17 cellular contexts compared by ENCODE assay signal in the genomic region with DNA sequence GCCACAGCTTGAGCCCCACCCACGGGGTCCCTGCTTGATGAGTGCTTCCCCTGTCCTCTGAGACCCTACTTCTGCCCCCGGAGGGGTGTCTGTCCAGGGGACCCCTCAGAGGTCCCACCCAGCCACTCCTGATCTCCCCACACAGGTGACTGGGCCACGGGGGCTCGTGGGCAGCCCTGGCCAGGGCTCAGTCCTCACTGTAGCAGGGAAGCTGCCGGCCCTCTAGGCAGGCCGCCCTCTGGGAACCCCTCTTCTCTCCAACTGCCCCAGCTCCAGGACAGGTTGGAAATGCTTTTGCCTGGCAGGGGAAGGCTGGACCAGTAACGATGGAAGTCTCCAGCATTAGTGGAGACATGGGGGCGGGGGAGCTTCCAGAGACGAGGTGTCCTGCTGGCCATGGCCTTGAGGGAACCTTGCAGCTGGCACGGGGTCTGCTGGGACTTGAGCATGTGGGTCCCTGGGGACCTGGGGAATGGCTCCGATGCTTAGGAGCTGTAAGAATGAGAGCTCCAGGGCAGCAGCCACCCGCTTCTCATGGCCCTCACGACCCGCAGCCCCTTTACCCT. TPM values are rescaled to one million over a fixed set of nuclear protein-coding genes. Genes with fewer than 3 reads are reported as not detected.
DNase-seq lines count a peak whose midpoint lies in the region; TF ChIP-seq lines count a peak whose summit lies in the region.
"Had no signal": no experiment of that assay in that cellular context is flagged by ENCODE, and none has a peak within 500 bp of the region (broad histone marks: within the 10 kb centered on the region; RNA-seq: fewer than 3 reads in every experiment).

No MANE protein-coding gene starts in this region.

- no peak for DNase-seq in T-helper 2 cell treated with Interferon-gamma antibody and Interleukin-4, amounts not matched to agents 5 μg/mL and 100 μg/mL, for 36 hours (ENCODE audit: low spot score)
- DNase-seq in T-helper 2 cell, result no peak
- DNase-seq in MM.1S, result no peak
- no peak for DNase-seq in mesenchymal stem cell
- DNase-seq in Caco-2, result no peak
- DNase-seq in NCI-H146 treated with DMSO at 0.1 percent for 48 hours (lab: John Stamatoyannopoulos, UW; ENCODE audit: unreplicated experiment), result no peak
- DNase-seq: activated CD4-positive, CD25-positive, alpha-beta regulatory T cell; COR-L47; effector CD4-positive, alpha-beta T cell; HCEC 1CT; NCI-H1105; NCI-H2227 treated with DMSO at 0.1 percent for 48 hours; ovary; stimulated activated CD4-positive, alpha-beta T cell treated with anti-CD3 and anti-CD28 coated beads, Interleukin-2, amount 100 ng/mL, for 24 hours had no signal

- no peak overlapping the region for H3K4ac ChIP-seq in mesenchymal stem cell (ENCODE audit: low read depth in 1 of 2, low read length in 2 of 2)

- no peak for TF ChIP-seq CTCF in MM.1S (IDR thresholded peaks at IDR 0.05; ENCODE audit: low read length)
- no peak for TF ChIP-seq CTCF in Caco-2 (IDR thresholded peaks at IDR 0.05; ENCODE audit: insufficient read depth in 1 of 2, low read depth in 1 of 2, low read length in 1 of 2, severe bottlenecking in 1 of 2, unreplicated experiment in 1 of 2)

- peaks cover 12% of the 10 kb centered on the region for H3K4me1 Mint-ChIP-seq in T-helper 2 cell treated with Interferon-gamma antibody and Interleukin-4, amounts not matched to agents 5 μg/mL and 100 μg/mL, for 36 hours (ENCODE audit: low read depth)
- H3K4me1 Mint-ChIP-seq in Caco-2 (ENCODE audit: low read depth, unreplicated experiment), result no peaks in the 10 kb centered on the region

- CTCF ChIA-PET in Caco-2 (lab: Charles Lee), result no interaction called here

- no peak overlapping the region for H3K9ac ChIP-seq in MM.1S (ENCODE audit: low read length)
- H3K9ac ChIP-seq in mesenchymal stem cell (ENCODE audit: low read length), result no peak overlapping the region

- H3K4me1 ChIP-seq in MM.1S (ENCODE audit: low read length), result peaks cover 17% of the 10 kb centered on the region
- H3K4me1 ChIP-seq in mesenchymal stem cell (ENCODE audit: control insufficient read depth, insufficient read depth, low read depth, low read length), result peaks cover 25% of the 10 kb centered on the region
- no peaks in the 10 kb centered on the region; the same call in 1 of the 2 replicates for H3K4me1 ChIP-seq in Caco-2

- no peak overlapping the region for H3K14ac ChIP-seq in mesenchymal stem cell (ENCODE audit: low read length in 2 of 2)

- no peak overlapping the region for H3K23ac ChIP-seq in mesenchymal stem cell (ENCODE audit: low read length in 2 of 2)

- H2AK5ac ChIP-seq in mesenchymal stem cell (ENCODE audit: low read length, severe bottlenecking), result no peak overlapping the region

- peaks cover 12% of the 10 kb centered on the region; the same call in 1 of the 2 replicates for H3F3A ChIP-seq in MM.1S (ENCODE audit: insufficient read depth, low read length)

- peaks cover 11% of the 10 kb centered on the region for H3K27me3 ChIP-seq in MM.1S (replicated peaks; ENCODE audit: insufficient read depth, low read length)
- peaks cover 47 to 51% of the 10 kb centered on the region in 2 experiments for H3K27me3 ChIP-seq in mesenchymal stem cell (ENCODE audit: control insufficient read depth in 1 of 2, insufficient read depth in 1 of 2, low read length in 2 of 2)
- no peaks in the 10 kb centered on the region for H3K27me3 ChIP-seq in Caco-2 (replicated peaks; ENCODE audit: control insufficient read depth, insufficient read depth, low read length)

- intact Hi-C loops in Caco-2 (cut with micrococcal nuclease; ENCODE audit: unreplicated experiment), result no loop called here

- H3K4me3 ChIP-seq in MM.1S (ENCODE audit: low read length), result no peak overlapping the region
- no peak overlapping the region for H3K4me3 ChIP-seq in mesenchymal stem cell (ENCODE audit: insufficient read depth in 1 of 2, low read depth in 1 of 2, low read length in 2 of 2)
- no peak overlapping the region for H3K4me3 ChIP-seq in Caco-2 (ENCODE audit: low read depth, low read length)
- H3K4me3 ChIP-seq: cardiac muscle cell, ovary had no signal

- POLR2A ChIA-PET in Caco-2 (lab: Charles Lee), result no interaction called here

- H3K4me2 ChIP-seq in MM.1S (ENCODE audit: low read depth, low read length) (peak overlapping the region; percentile 64), mesenchymal stem cell (ENCODE audit: low read length, poor library complexity, severe bottlenecking) (no peak overlapping the region)

- H3K27ac Mint-ChIP-seq in T-helper 2 cell treated with Interferon-gamma antibody and Interleukin-4, amounts not matched to agents 5 μg/mL and 100 μg/mL, for 36 hours, result peak overlapping the region; percentile 31
- no peak overlapping the region for H3K27ac Mint-ChIP-seq in Caco-2 (ENCODE audit: unreplicated experiment)
- H3K27ac Mint-ChIP-seq: activated T-helper 1 cell treated with anti-CD3 and anti-CD28 coated beads, Interleukin-12 subunit alpha, Interleukin-12 subunit beta, Interleukin-2, Interleukin-4 antibody, amounts not matched to agents 30 ng/mL and 10 ng/mL and 1 ng/mL, durations not matched to agents 14 hours and 24 hours and 36 hours; T-helper 1 cell treated with Interleukin-12 subunit alpha and Interleukin-12 subunit beta and Interleukin-4 antibody, amounts not matched to agents 30 μg/mL and 1 μg/mL, for 36 hours had no signal

- no peaks in the 10 kb centered on the region for H3K9me3 ChIP-seq in MM.1S (replicated peaks; ENCODE audit: insufficient read depth, low read length)
- H3K9me3 ChIP-seq in mesenchymal stem cell (ENCODE audit: control insufficient read depth, low read length), result no peaks in the 10 kb centered on the region
- no peaks in the 10 kb centered on the region for H3K9me3 ChIP-seq in Caco-2
- H3K9me3 ChIP-seq: ovary had no signal

- H2AFZ ChIP-seq in MM.1S (ENCODE audit: low read length), result 0 out of 2 replicates have a peak overlapping the region, but pooled peaks have one; percentile 49
- H2AFZ ChIP-seq in mesenchymal stem cell (ENCODE audit: low read depth, low read length), result no peak overlapping the region

- H3K9me3 Mint-ChIP-seq in T-helper 2 cell treated with Interferon-gamma antibody and Interleukin-4, amounts not matched to agents 5 μg/mL and 100 μg/mL, for 36 hours, result no peaks in the 10 kb centered on the region
- H3K9me3 Mint-ChIP-seq in Caco-2 (ENCODE audit: unreplicated experiment), result no peaks in the 10 kb centered on the region
- H3K9me3 Mint-ChIP-seq: activated T-helper 1 cell treated with anti-CD3 and anti-CD28 coated beads, Interleukin-12 subunit alpha, Interleukin-12 subunit beta, Interleukin-2, Interleukin-4 antibody, amounts not matched to agents 30 ng/mL and 10 ng/mL and 1 ng/mL, durations not matched to agents 14 hours and 24 hours and 36 hours; T-helper 1 cell treated with Interleukin-12 subunit alpha and Interleukin-12 subunit beta and Interleukin-4 antibody, amounts not matched to agents 30 μg/mL and 1 μg/mL, for 36 hours had no signal

- peak overlapping the region; percentile 35 for H4K91ac ChIP-seq in mesenchymal stem cell (ENCODE audit: low read length)

- H3K36me3 Mint-ChIP-seq in T-helper 2 cell treated with Interferon-gamma antibody and Interleukin-4, amounts not matched to agents 5 μg/mL and 100 μg/mL, for 36 hours (ENCODE audit: low read depth), result no peaks in the 10 kb centered on the region
- H3K36me3 Mint-ChIP-seq in Caco-2 (ENCODE audit: insufficient read depth, unreplicated experiment), result no peaks in the 10 kb centered on the region

- no peak overlapping the region for H2BK5ac ChIP-seq in mesenchymal stem cell (ENCODE audit: low read depth, low read length, poor library complexity, severe bottlenecking)

- no peak overlapping the region for H2BK120ac ChIP-seq in mesenchymal stem cell (ENCODE audit: low read depth, low read length)

- H3K18ac ChIP-seq in mesenchymal stem cell (ENCODE audit: low read depth in 1 of 2, low read length in 2 of 2), result no peak overlapping the region

- H4K8ac ChIP-seq in mesenchymal stem cell (ENCODE audit: low read length), result no peak overlapping the region

- no peaks in the 10 kb centered on the region for H3K9me2 ChIP-seq in MM.1S (replicated peaks; ENCODE audit: insufficient read depth, low read length)

- H4K20me1 ChIP-seq in MM.1S (ENCODE audit: insufficient read depth, low read length), result no peaks in the 10 kb centered on the region

- no peaks in the 10 kb centered on the region for H3K79me2 ChIP-seq in MM.1S (ENCODE audit: low read length)

- no peaks in the 10 kb centered on the region for H3K79me1 ChIP-seq in mesenchymal stem cell (replicated peaks; ENCODE audit: low read length, poor library complexity, severe bottlenecking)

- peaks cover 5% of the 10 kb centered on the region for H3K27me3 Mint-ChIP-seq in T-helper 2 cell treated with Interferon-gamma antibody and Interleukin-4, amounts not matched to agents 5 μg/mL and 100 μg/mL, for 36 hours (ENCODE audit: low read depth)
- H3K27me3 Mint-ChIP-seq in Caco-2 (ENCODE audit: insufficient read depth, unreplicated experiment), result no peaks in the 10 kb centered on the region

- H3K27ac ChIP-seq in MM.1S (ENCODE audit: low read length) (no peak overlapping the region), mesenchymal stem cell (ENCODE audit: low read length, poor library complexity, severe bottlenecking) (no peak overlapping the region)
- H3K27ac ChIP-seq: cardiac muscle cell, ovary had no signal

- no peak overlapping the region for H2BK12ac ChIP-seq in mesenchymal stem cell (ENCODE audit: low read length in 2 of 2)

- H2BK15ac ChIP-seq in mesenchymal stem cell (ENCODE audit: low read depth, poor library complexity, severe bottlenecking), result no peak overlapping the region

- H3K36me3 ChIP-seq in MM.1S (replicated peaks; ENCODE audit: insufficient read depth, low read length), result no peaks in the 10 kb centered on the region
- H3K36me3 ChIP-seq in mesenchymal stem cell (ENCODE audit: control insufficient read depth in 1 of 2, insufficient read depth in 2 of 2, low read depth in 1 of 2, low read length in 2 of 2), result peaks cover 0 to 6% of the 10 kb centered on the region in 2 experiments
- no peaks in the 10 kb centered on the region for H3K36me3 ChIP-seq in Caco-2 (ENCODE audit: control insufficient read depth, insufficient read depth, low read length)
- H3K36me3 ChIP-seq: cardiac muscle cell, ovary had no signal

- BruUV-seq in Caco-2 (replicated peaks; lab: Mats Ljungman, UMichigan), result no TSS peak

- WGBS in mesenchymal stem cell, result 79% methylated on average over 14 of the region's 14 CpGs

- H3K4me3 Mint-ChIP-seq in T-helper 2 cell treated with Interferon-gamma antibody and Interleukin-4, amounts not matched to agents 5 μg/mL and 100 μg/mL, for 36 hours, result no peak overlapping the region
- no peak overlapping the region for H3K4me3 Mint-ChIP-seq in Caco-2 (ENCODE audit: unreplicated experiment)
- H3K4me3 Mint-ChIP-seq: activated T-helper 1 cell treated with anti-CD3 and anti-CD28 coated beads, Interleukin-12 subunit alpha, Interleukin-12 subunit beta, Interleukin-2, Interleukin-4 antibody, amounts not matched to agents 30 ng/mL and 10 ng/mL and 1 ng/mL, durations not matched to agents 14 hours and 24 hours and 36 hours; T-helper 1 cell treated with Interleukin-12 subunit alpha and Interleukin-12 subunit beta and Interleukin-4 antibody, amounts not matched to agents 30 μg/mL and 1 μg/mL, for 36 hours had no signal

RNA-seq across cellular contexts. Expression of gene FNDC10, which starts 3.1 kb away (rescaled TPM):
- 7.2 TPM for polyA plus RNA-seq in mesenchymal stem cell (2013, experiment 1 of 2)
- polyA plus RNA-seq in mesenchymal stem cell (2013, experiment 2 of 2), result 7.8 TPM
- 13.6 and 15.6 TPM in 2 replicates for total RNA-seq in Caco-2 (2022)

RNA-seq across cellular contexts. Expression of gene MIB2, which starts 12.3 kb away (rescaled TPM):
- 33.5 TPM for polyA plus RNA-seq in mesenchymal stem cell (2013, experiment 1 of 2)
- polyA plus RNA-seq in mesenchymal stem cell (2013, experiment 2 of 2), result 35.8 TPM
- 31.9 and 32.4 TPM in 2 replicates for total RNA-seq in Caco-2 (2022)

RNA-seq across cellular contexts. Expression of gene SSU72, which starts 28.4 kb away (rescaled TPM):
- 139 TPM for polyA plus RNA-seq in mesenchymal stem cell (2013, experiment 1 of 2)
- 138 TPM for polyA plus RNA-seq in mesenchymal stem cell (2013, experiment 2 of 2)
- total RNA-seq in Caco-2 (2022), result 91.5 and 96.2 TPM in 2 replicates

RNA-seq across cellular contexts. Expression of gene MMP23B, which starts 28.9 kb away (rescaled TPM):
- polyA plus RNA-seq in mesenchymal stem cell (2013, experiment 1 of 2), result 24.2 TPM
- polyA plus RNA-seq in mesenchymal stem cell (2013, experiment 2 of 2), result 26.9 TPM
- total RNA-seq in Caco-2 (2022), result 3.7 and 6.0 TPM in 2 replicates

RNA-seq across cellular contexts. Expression of gene CDK11B, which starts 55.8 kb away (rescaled TPM):
- 28.9 TPM for polyA plus RNA-seq in mesenchymal stem cell (2013, experiment 1 of 2)
- 28.6 TPM for polyA plus RNA-seq in mesenchymal stem cell (2013, experiment 2 of 2)
- 29.3 and 30.2 TPM in 2 replicates for total RNA-seq in Caco-2 (2022)
